Comparison of ENCODE assay signal across 18 cellular contexts in genomic region chr5:102314328-102314727, GRCh38. TPM values are rescaled to one million over a fixed set of nuclear protein-coding genes. Genes with fewer than 3 reads are reported as not detected.
"Had no signal": no experiment of that assay in that cellular context is flagged by ENCODE, and none has a peak within 500 bp of the region (broad histone marks: within the 10 kb centered on the region; RNA-seq: fewer than 3 reads in every experiment).

No MANE protein-coding gene starts in this region.

- H3K4me3 ChIP-seq: tibial nerve, uterus had no signal

- DNase-seq: activated CD4-positive, alpha-beta T cell treated with anti-CD3 and anti-CD28 coated beads, Interleukin-2, amount 50 U/mL, for 4 hours; activated CD4-positive, CD25-positive, alpha-beta regulatory T cell treated with anti-CD3 and anti-CD28 coated beads, Interleukin-2, amount 50 U/mL, for 72 hours; activated naive CD4-positive, alpha-beta T cell; activated naive CD8-positive, alpha-beta T cell treated with anti-CD3 and anti-CD28 coated beads, Interleukin-2, amount 10 ng/mL, durations not matched to agents 7 days and 5 days; activated T-cell treated with anti-CD3 and anti-CD28 coated beads for 4 hours; cerebellar nuclear complex; effector memory CD8-positive, alpha-beta T cell; head of caudate nucleus; nephron progenitor cell; occipital lobe; right cardiac atrium; small intestine; stimulated activated CD4-positive, alpha-beta T cell treated with anti-CD3 and anti-CD28 coated beads, Interleukin-4, amount 100 ng/mL, for 24 hours; stimulated activated CD8-positive, alpha-beta memory T cell treated with anti-CD3 and anti-CD28 coated beads, Interleukin-4, amount 100 ng/mL, for 48 hours; stimulated activated naive CD4-positive, alpha-beta T cell treated with Interleukin-2 at 50 U/mL for 16 hours; substantia nigra; uterus had no signal

RNA-seq across cellular contexts. Expression of gene SLCO4C1, which starts 18.2 kb away (rescaled TPM):
- total RNA-seq: tibial nerve had no signal
